ENCODE assay signal across 29 cellular contexts in genomic region chr11:11363674-11364073, GRCh38.
"Had no signal": no experiment of that assay in that cellular context is flagged by ENCODE, and none has a peak within 500 bp of the region (broad histone marks: within the 10 kb centered on the region; RNA-seq: fewer than 3 reads in every experiment).

No MANE protein-coding gene starts in this region.

- H3K9me3 ChIP-seq: esophagus muscularis mucosa, gastrocnemius medialis had no signal

- H3K36me3 Mint-ChIP-seq: activated naive CD8-positive, alpha-beta T cell had no signal

- H3K4me1 Mint-ChIP-seq: activated CD4-positive, alpha-beta memory T cell treated with anti-CD3 and anti-CD28 coated beads, Interleukin-2, amount 10 ng/mL, durations not matched to agents 7 days and 5 days; activated CD4-positive, alpha-beta T cell treated with anti-CD3 and anti-CD28 coated beads, Interleukin-2, amount 10 ng/mL, durations not matched to agents 7 days and 5 days; activated T-helper 17 cell treated with anti-CD3 and anti-CD28 coated beads, Interleukin-2, amount 50 U/mL, for 72 hours; T-helper 17 cell had no signal

- DNase-seq: activated CD4-positive, alpha-beta memory T cell treated with anti-CD3 and anti-CD28 coated beads, Interleukin-2, amount 10 ng/mL, durations not matched to agents 7 days and 5 days; activated CD4-positive, alpha-beta T cell treated with anti-CD3 and anti-CD28 coated beads for 1 hour; activated CD4-positive, alpha-beta T cell treated with anti-CD3 and anti-CD28 coated beads for 4 hours; activated CD4-positive, alpha-beta T cell treated with anti-CD3 and anti-CD28 coated beads, Interleukin-2, amount 10 ng/mL, durations not matched to agents 7 days and 5 days; activated CD4-positive, alpha-beta T cell treated with anti-CD3 and anti-CD28 coated beads, Interleukin-2, amount 50 U/mL, for 4 hours; activated CD8-positive, alpha-beta memory T cell treated with anti-CD3 and anti-CD28 coated beads, Interleukin-2, amount 50 U/mL, for 48 hours; activated effector memory CD4-positive, alpha-beta T cell treated with Interleukin-2 at 50 U/mL for 16 hours; activated gamma-delta T cell treated with Interleukin-2 at 50 U/mL for 16 hours; activated naive CD4-positive, alpha-beta T cell treated with anti-CD3 and anti-CD28 coated beads, Interleukin-2, amount 50 U/mL, for 16 hours; activated naive CD4-positive, alpha-beta T cell treated with Interleukin-2 at 50 U/mL for 16 hours; activated T-cell treated with anti-CD3 and anti-CD28 coated beads for 4 hours; activated T-cell treated with anti-CD3 and anti-CD28 coated beads, Interleukin-2, amount 50 U/mL, for 24 hours; amniotic stem cell; anterior cingulate cortex; caudate nucleus; cortex of kidney; dermis blood vessel endothelial cell; effector CD4-positive, alpha-beta T cell; effector memory CD8-positive, alpha-beta T cell; erythroblast; foreskin keratinocyte; gastrocnemius medialis; glutamatergic neuron; heart left ventricle; T-helper 1 cell; T-helper 17 cell had no signal

- H3K27ac Mint-ChIP-seq: activated CD4-positive, alpha-beta memory T cell treated with anti-CD3 and anti-CD28 coated beads, Interleukin-2, amount 10 ng/mL, durations not matched to agents 7 days and 5 days; activated CD4-positive, alpha-beta T cell treated with anti-CD3 and anti-CD28 coated beads, Interleukin-2, amount 10 ng/mL, durations not matched to agents 7 days and 5 days; activated naive CD8-positive, alpha-beta T cell; activated T-cell treated with anti-CD3 and anti-CD28 coated beads, Interleukin-2, amount 50 U/mL, for 24 hours; activated T-helper 17 cell treated with anti-CD3 and anti-CD28 coated beads, Interleukin-2, amount 50 U/mL, for 72 hours; effector memory CD8-positive, alpha-beta T cell; T-helper 17 cell had no signal

- H3K4me3 ChIP-seq: esophagus muscularis mucosa, gastrocnemius medialis, heart left ventricle had no signal

- H3K9me3 Mint-ChIP-seq: activated CD4-positive, alpha-beta memory T cell treated with anti-CD3 and anti-CD28 coated beads, Interleukin-2, amount 10 ng/mL, durations not matched to agents 7 days and 5 days; activated CD4-positive, alpha-beta T cell treated with anti-CD3 and anti-CD28 coated beads, Interleukin-2, amount 10 ng/mL, durations not matched to agents 7 days and 5 days; activated T-cell treated with anti-CD3 and anti-CD28 coated beads, Interleukin-2, amount 50 U/mL, for 24 hours; activated T-helper 17 cell treated with anti-CD3 and anti-CD28 coated beads, Interleukin-2, amount 50 U/mL, for 72 hours had no signal

- H3K4me1 ChIP-seq: esophagus muscularis mucosa, foreskin keratinocyte, gastrocnemius medialis had no signal

- H3K27me3 ChIP-seq: esophagus muscularis mucosa, foreskin keratinocyte, gastrocnemius medialis had no signal

- H3K27ac ChIP-seq: esophagus muscularis mucosa, foreskin keratinocyte, gastrocnemius medialis, heart left ventricle had no signal

- H3K36me3 ChIP-seq: gastrocnemius medialis had no signal

- ATAC-seq: activated T-helper 17 cell treated with anti-CD3 and anti-CD28 coated beads, Interleukin-2, amount 50 U/mL, for 72 hours; effector memory CD8-positive, alpha-beta T cell; foreskin keratinocyte; gastrocnemius medialis; heart left ventricle; T-helper 17 cell had no signal

- H3K4me3 Mint-ChIP-seq: activated CD4-positive, alpha-beta memory T cell treated with anti-CD3 and anti-CD28 coated beads, Interleukin-2, amount 10 ng/mL, durations not matched to agents 7 days and 5 days; activated CD4-positive, alpha-beta T cell treated with anti-CD3 and anti-CD28 coated beads, Interleukin-2, amount 10 ng/mL, durations not matched to agents 7 days and 5 days; activated naive CD8-positive, alpha-beta T cell; activated T-cell treated with anti-CD3 and anti-CD28 coated beads, Interleukin-2, amount 50 U/mL, for 24 hours; activated T-helper 17 cell treated with anti-CD3 and anti-CD28 coated beads, Interleukin-2, amount 50 U/mL, for 72 hours; effector memory CD8-positive, alpha-beta T cell; T-helper 17 cell had no signal
